ENCODE assay signal across 1 cellular context in the genomic region with DNA sequence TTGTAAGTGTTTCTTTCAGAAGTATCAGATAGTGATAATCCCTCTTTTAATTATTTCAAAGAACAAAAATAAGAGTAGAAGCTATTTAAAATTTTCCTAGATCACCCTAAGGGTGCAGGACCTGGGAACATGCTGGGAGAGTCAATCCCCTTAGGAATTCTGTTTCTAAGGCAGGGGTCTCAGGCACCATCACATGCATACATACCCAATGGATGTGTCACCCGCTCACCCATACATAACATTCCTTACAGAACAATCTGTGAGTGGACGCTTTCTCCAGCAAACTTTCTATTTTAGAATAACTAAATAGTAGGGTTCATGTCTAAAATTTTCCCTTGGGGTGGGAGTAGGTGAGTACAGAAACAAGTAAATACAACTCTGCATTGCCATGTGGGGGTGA.
TF ChIP-seq lines count a peak whose summit lies in the region.

No MANE protein-coding gene starts in this region.

TF ChIP-seq in H1, 55 proteins besides CTCF, POLR2A, EP300 and RAD21:
- TF ChIP-seq TEAD4 (IDR thresholded peaks at IDR 0.05; ENCODE audit: low read depth, low read length): 0 out of 2 replicates have a peak, but pooled peaks have one; percentile 40
- no peak for TF ChIP-seq TAF7 (optimal IDR thresholded peaks at IDR 0.05; ENCODE audit: borderline replicate concordance, low read depth, low read length)
- no peak for TF ChIP-seq JUN (IDR thresholded peaks at IDR 0.05; ENCODE audit: low read depth, low read length)
- TF ChIP-seq JUND (IDR thresholded peaks at IDR 0.05; ENCODE audit: low read length): peak; percentile 80
